ENCODE assay signal across 1 cellular context in genomic region chr15:80744826-80745225, GRCh38.
TF ChIP-seq lines count a peak whose summit lies in the region.

No MANE protein-coding gene starts in this region.

TF ChIP-seq in SK-N-SH, 30 proteins besides CTCF, POLR2A, EP300 and RAD21 (continued from another document):
- peak; percentile 56; the same call in 1 of the 2 replicates for TF ChIP-seq MEF2A (IDR thresholded peaks at IDR 0.05; ENCODE audit: borderline replicate concordance, low read depth)
- TF ChIP-seq ELF1 (IDR thresholded peaks at IDR 0.05), result no peak
- TF ChIP-seq CHD2 (IDR thresholded peaks at IDR 0.05; ENCODE audit: low read length, partially characterized antibody), result no peak
- no peak for TF ChIP-seq REST (IDR thresholded peaks at IDR 0.05; ENCODE audit: low read depth, low read length)
TF ChIP-seq in SK-N-SH: peak in this region for 1.
